Comparison of ENCODE assay signal across 8 cellular contexts in genomic region chrX:130902783-130903613, GRCh38.
A peak's percentile ranks its signal among the peaks of the same experiment; 100 is the strongest.
DNase-seq lines count a peak whose midpoint lies in the region; ATAC-seq and TF ChIP-seq lines count a peak whose summit lies in the region.

ENOX2 (minus strand) TSS chrX:130903209; CDS start chrX:130703216, 199,993 bp downstream.

- DNase-seq in AG09309 (ENCODE audit: low read depth) (peak; percentile 88), NCI-H446 (lab: John Stamatoyannopoulos, UW) (peak; percentile 89 to 97), cerebellar cortex (ENCODE audit: low spot score) (peak; percentile 99), islet precursor cell (peak; percentile 98)
- DNase-seq in activated CD4-positive, CD25-positive, alpha-beta regulatory T cell treated with anti-CD3 and anti-CD28 coated beads, Interleukin-2, amount 50 U/mL, for 16 hours (ENCODE audit: low read depth, low spot score) = peak; percentile 69
- DNase-seq in stimulated activated CD4-positive, alpha-beta T cell treated with anti-CD3 and anti-CD28 coated beads, Interleukin-15, amount 100 ng/mL, for 1 hour (ENCODE audit: low read depth in 1 of 2, low spot score in 1 of 2) = peak; percentile 47 to 52

- peak within 1 kb of the TSS; percentile 72 for H3K4me3 ChIP-seq in AG09309 (ENCODE audit: control insufficient read depth, low read depth, low read length)

- peak; percentile 97 for ATAC-seq in GM19025 (IDR thresholded peaks at IDR 0.05; ENCODE audit: low read depth, unreplicated experiment)
- peak; percentile 96 for ATAC-seq in HG03342 (IDR thresholded peaks at IDR 0.05; ENCODE audit: unreplicated experiment)

- no peak for TF ChIP-seq CTCF in AG09309 (IDR thresholded peaks at IDR 0.05; ENCODE audit: control insufficient read depth, insufficient read depth, low read depth, low read length, missing control alignments)

Comparison
In these comparisons a context has a peak if more than half of its experiments do, and no peak if none do; other contexts are left out.
1. Peak in every context shown above with its lines: DNase-seq, ATAC-seq and H3K4me3 ChIP-seq.